19 cellular contexts compared by ENCODE assay signal in genomic region chr6:144853603-144854002, GRCh38.
DNase-seq lines count a peak whose midpoint lies in the region; ATAC-seq and TF ChIP-seq lines count a peak whose summit lies in the region.
"Had no signal": no experiment of that assay in that cellular context is flagged by ENCODE, and none has a peak within 500 bp of the region (broad histone marks: within the 10 kb centered on the region; RNA-seq: fewer than 3 reads in every experiment).

No MANE protein-coding gene starts in this region.

- H3K4me1 ChIP-seq in cardiac muscle cell (ENCODE audit: low read depth), result peaks cover 13% of the 10 kb centered on the region

- no peaks in the 10 kb centered on the region for H3K4me1 Mint-ChIP-seq in activated naive CD8-positive, alpha-beta T cell (ENCODE audit: low read depth)
- peaks cover 29 to 43% of the 10 kb centered on the region in 2 donors for H3K4me1 Mint-ChIP-seq in natural killer cell

- DNase-seq in cardiac muscle cell (ENCODE audit: low read depth in 1 of 2, low spot score in 1 of 2) (peak in 1 of 2 donors; percentile 9), left ventricle myocardium superior (no peak), natural killer cell (no peak), mucosa of gallbladder (ENCODE audit: low spot score) (no peak), COR-L47 (lab: John Stamatoyannopoulos, UW) (no peak)
- DNase-seq: ACHN; CD4-positive, CD25-positive, alpha-beta regulatory T cell; DMS79; GM23248; Kasumi-1; NCI-H1417 treated with DMSO at 0.1 percent for 48 hours; NCI-H2029; NCI-H2171 treated with DMSO at 0.1 percent for 48 hours; NCI-H510A; SHP77 treated with DMSO at 0.1 percent for 48 hours had no signal

- H3K27me3 ChIP-seq in cardiac muscle cell, result no peaks in the 10 kb centered on the region

- peak overlapping the region; percentile 54 for H3K27ac Mint-ChIP-seq in activated naive CD8-positive, alpha-beta T cell
- H3K27ac Mint-ChIP-seq in natural killer cell, result peak overlapping the region; percentile 75 to 77
- H3K27ac Mint-ChIP-seq: CD4-positive, CD25-positive, alpha-beta regulatory T cell had no signal

- H3K36me3 Mint-ChIP-seq in activated naive CD8-positive, alpha-beta T cell, result peaks cover 3% of the 10 kb centered on the region
- no peaks in the 10 kb centered on the region for H3K36me3 Mint-ChIP-seq in natural killer cell

- ATAC-seq in left ventricle myocardium superior (no peak), natural killer cell (peak; percentile 73 to 90 (median 83)), HG03108 (IDR thresholded peaks at IDR 0.05; ENCODE audit: unreplicated experiment) (no peak)
- ATAC-seq: GM12878, HCT116 had no signal

- H3K9me3 ChIP-seq in cardiac muscle cell (ENCODE audit: low read depth), result no peaks in the 10 kb centered on the region

- intact Hi-C loops in left ventricle myocardium superior (cut with micrococcal nuclease), result no loop called here
- intact Hi-C loops in natural killer cell (cut with micrococcal nuclease), result no loop called here

- no peak overlapping the region for H3K4me3 ChIP-seq in cardiac muscle cell
- H3K4me3 ChIP-seq: GM12878, GM23248 had no signal

- H3K4me3 Mint-ChIP-seq in activated naive CD8-positive, alpha-beta T cell, result no peak overlapping the region
- peak overlapping the region; percentile 22 for H3K4me3 Mint-ChIP-seq in natural killer cell
- H3K4me3 Mint-ChIP-seq: CD4-positive, CD25-positive, alpha-beta regulatory T cell had no signal

- H3K9me3 Mint-ChIP-seq in activated naive CD8-positive, alpha-beta T cell (ENCODE audit: low read depth), result no peaks in the 10 kb centered on the region
- H3K9me3 Mint-ChIP-seq in natural killer cell, result no peaks in the 10 kb centered on the region

- H3K27me3 Mint-ChIP-seq in activated naive CD8-positive, alpha-beta T cell, result no peaks in the 10 kb centered on the region
- no peaks in the 10 kb centered on the region for H3K27me3 Mint-ChIP-seq in natural killer cell (ENCODE audit: low read depth in 2 of 2)
- H3K27me3 Mint-ChIP-seq: CD4-positive, CD25-positive, alpha-beta regulatory T cell had no signal

- peak overlapping the region; percentile 29 for H3K27ac ChIP-seq in cardiac muscle cell
- H3K27ac ChIP-seq: GM23248 had no signal

- H3K36me3 ChIP-seq in cardiac muscle cell, result no peaks in the 10 kb centered on the region

- no peak for TF ChIP-seq CTCF in cardiac muscle cell (IDR thresholded peaks at IDR 0.05; ENCODE audit: low read depth, low read length)
- no peak for TF ChIP-seq CTCF in natural killer cell (IDR thresholded peaks at IDR 0.05)

Comparison
In these comparisons a context has a peak if more than half of its experiments do, and no peak if none do; other contexts are left out.
1. ATAC-seq: peak in natural killer cell (3 of 3); none in left ventricle myocardium superior (single experiment) and HG03108 (single experiment).